Comparison of ENCODE assay signal across 8 cellular contexts in the genomic region with DNA sequence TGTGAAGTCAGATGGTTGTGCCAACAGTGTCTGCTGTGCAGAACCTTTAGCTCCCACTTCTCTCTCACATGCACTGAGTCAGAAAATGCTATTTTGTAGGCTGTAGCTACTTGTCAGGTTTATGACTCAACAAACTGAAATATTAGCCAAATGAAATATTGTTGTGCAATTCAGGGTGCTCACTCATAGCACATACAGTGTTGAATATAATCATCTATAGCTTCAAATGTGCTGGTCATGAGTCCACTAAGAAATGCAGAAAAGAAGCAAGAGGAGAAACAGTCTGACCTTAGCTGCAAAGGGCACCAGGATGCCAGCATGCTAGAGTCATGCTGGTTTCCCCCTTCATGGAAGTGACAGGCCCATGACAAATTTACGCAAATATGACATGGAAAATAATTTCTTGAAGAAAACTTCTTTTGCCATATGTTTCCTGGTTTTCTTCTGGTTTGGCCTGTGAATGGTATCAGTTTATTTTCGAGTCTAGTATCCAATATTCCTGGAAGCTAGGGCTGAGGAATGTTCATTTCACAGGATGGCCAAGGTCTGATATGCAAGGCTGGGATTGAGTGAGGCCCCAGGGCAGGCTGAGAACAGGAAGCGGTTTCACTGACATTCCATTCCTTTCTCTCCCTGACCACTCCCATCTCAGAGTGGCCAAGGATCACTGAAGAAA. TPM values are rescaled to one million over a fixed set of nuclear protein-coding genes. Genes with fewer than 3 reads are reported as not detected.
DNase-seq lines count a peak whose midpoint lies in the region; ATAC-seq and TF ChIP-seq lines count a peak whose summit lies in the region.

No MANE protein-coding gene starts in this region.

- no peaks in the 10 kb centered on the region for H3K36me3 ChIP-seq in osteoblast (ENCODE audit: insufficient read depth, low read length)

- H3K4me2 ChIP-seq in osteoblast (ENCODE audit: insufficient read depth, low read length) = peak overlapping the region; percentile 84

- TSS peak; percentile 17 for BruUV-seq in Calu3 (replicated peaks; lab: Mats Ljungman, UMichigan)

- H3K27ac Mint-ChIP-seq in Calu3 (ENCODE audit: unreplicated experiment) = peak overlapping the region; percentile 99

- H3K79me2 ChIP-seq in osteoblast (ENCODE audit: insufficient read depth, low read length) = no peaks in the 10 kb centered on the region

- no peak for ATAC-seq in GM18873 (IDR thresholded peaks at IDR 0.05; ENCODE audit: low FRiP score, unreplicated experiment)
- ATAC-seq in HG03135 (IDR thresholded peaks at IDR 0.05; ENCODE audit: unreplicated experiment) = no peak
- no peak for ATAC-seq in GM21423 (IDR thresholded peaks at IDR 0.05; ENCODE audit: unreplicated experiment)

- no peaks in the 10 kb centered on the region for H3K27me3 ChIP-seq in osteoblast (ENCODE audit: insufficient read depth, low read length)

- peak; percentile 71 for DNase-seq in Calu3
- peak; percentile 80 for DNase-seq in RWPE1 (ENCODE audit: low spot score)
- DNase-seq in fibroblast of mammary gland (ENCODE audit: low read depth) = peak; percentile 99
- no peak for DNase-seq in osteoblast (ENCODE audit: insufficient read length, low spot score, missing footprints)
- no peak for DNase-seq in activated CD4-positive, alpha-beta T cell treated with anti-CD3 and anti-CD28 coated beads, Interleukin-2, amount 50 U/mL, for 4 hours

- no peaks in the 10 kb centered on the region for H3K27me3 Mint-ChIP-seq in Calu3 (ENCODE audit: unreplicated experiment)

- H3K9me3 ChIP-seq in osteoblast (ENCODE audit: low read depth, low read length) = no peaks in the 10 kb centered on the region

- H3K27ac ChIP-seq in RWPE1 (peak overlapping the region; percentile 81), osteoblast (ENCODE audit: low read depth, low read length) (peak overlapping the region; percentile 100)

- intact Hi-C loops in Calu3 (cut with micrococcal nuclease; ENCODE audit: unreplicated experiment) = no loop called here

- H3K36me3 Mint-ChIP-seq in Calu3 (ENCODE audit: insufficient read depth, unreplicated experiment) = peaks cover 32% of the 10 kb centered on the region

- peaks cover 59% of the 10 kb centered on the region for H3K4me1 ChIP-seq in osteoblast (ENCODE audit: insufficient read depth, low read length)

- H3K4me1 Mint-ChIP-seq in Calu3 (ENCODE audit: low read depth, unreplicated experiment) = peaks cover 42% of the 10 kb centered on the region

- no peaks in the 10 kb centered on the region for H3K9me3 Mint-ChIP-seq in Calu3 (ENCODE audit: low read depth, unreplicated experiment)

- H3K4me3 Mint-ChIP-seq in Calu3 (ENCODE audit: low read depth, unreplicated experiment) = peak overlapping the region; percentile 52

- H2AFZ ChIP-seq in osteoblast (ENCODE audit: low read length) = no peak overlapping the region

- CTCF ChIA-PET in Calu3 (lab: Charles Lee) (interaction anchor here (0.6 to 1.9 kb wide), 6 partner anchors 8 to 1343 kb away, joined by 3 to 10 read pairs (median 5); partner anchors contain the start of gene CXCL2), RWPE1 (lab: Yijun Ruan, JAX) (interaction anchor here (0.6 to 1.2 kb wide), 6 partner anchors 10 to 427 kb away, joined by 3 to 5 read pairs (median 3); partner anchors contain the start of gene CXCL2)

- H4K20me1 ChIP-seq in osteoblast (ENCODE audit: insufficient read depth, low read length) = no peaks in the 10 kb centered on the region

- H3K4me3 ChIP-seq in fibroblast of mammary gland (ENCODE audit: control insufficient read depth, low read depth, low read length) (peak overlapping the region; percentile 6), osteoblast (ENCODE audit: insufficient read depth, low read length) (peak overlapping the region; percentile 41)

- POLR2A ChIA-PET in RWPE1 (lab: Yijun Ruan, JAX; ENCODE audit: low non-redundant PET) = interaction anchor here (0.9 to 1.2 kb wide), 2 partner anchors 11 to 70 kb away, joined by 3 to 6 read pairs; partner anchors contain the start of genes CXCL2 and CXCL3

- TF ChIP-seq CTCF in Calu3 (IDR thresholded peaks at IDR 0.05; ENCODE audit: unreplicated experiment) = no peak
- TF ChIP-seq CTCF in RWPE1 (conservative IDR thresholded peaks at IDR 0.05; ENCODE audit: low read depth) = no peak
- no peak for TF ChIP-seq CTCF in fibroblast of mammary gland (conservative IDR thresholded peaks at IDR 0.05; ENCODE audit: control insufficient read depth, insufficient read depth, low read depth, low read length)
- TF ChIP-seq CTCF in osteoblast (IDR thresholded peaks at IDR 0.05; ENCODE audit: extremely low read depth, low read depth, low read length) = no peak

RNA-seq across cellular contexts. Expression of gene CXCL2, which starts 10.3 kb away (rescaled TPM):
- total RNA-seq in Calu3 (2022) = 110 and 189 TPM in 2 replicates
- total RNA-seq in osteoblast = 0.59 and 1.1 TPM in 2 replicates

RNA-seq across cellular contexts. Expression of gene MTHFD2L, which starts 48.7 kb away (rescaled TPM):
- total RNA-seq in Calu3 (2022) (21.8 and 24.1 TPM in 2 replicates), osteoblast (10.3 and 13.0 TPM in 2 replicates)

Comparison
In these comparisons a context has a peak if more than half of its experiments do, and no peak if none do; other contexts are left out.
1. DNase-seq: peak in Calu3 (single experiment), RWPE1 (single experiment) and fibroblast of mammary gland (single experiment); none in osteoblast (single experiment) and activated CD4-positive, alpha-beta T cell treated with anti-CD3 and anti-CD28 coated beads, Interleukin-2, amount 50 U/mL, for 4 hours (0 of 2).
2. RNA of gene CXCL2, which starts 10.3 kb away (total RNA-seq): 110 to 189 TPM in Calu3; 0.59 to 1.1 TPM in osteoblast; every median in the first group is over 10 times any median in the second.